ENCODE assay signal across 1 cellular context in genomic region chr12:22624908-22625646, GRCh38.
TF ChIP-seq lines count a peak whose summit lies in the region.

TSS of gene ETNK1 (plus strand) at chr12:22625171. CDS start at chr12:22625431, 260 bp downstream.

TF ChIP-seq in HepG2, 621 proteins besides CTCF, POLR2A, EP300 and RAD21 (continued from another document and continues in another):
- peak; percentile 80; the same call in 1 of the 2 replicates for TF ChIP-seq ZBTB10 (CRISPR knock-in tag; IDR thresholded peaks at IDR 0.05; ENCODE audit: borderline replicate concordance)
- peak; percentile 20; the same call in 1 of the 2 replicates for TF ChIP-seq ZNF557 (CRISPR knock-in tag; IDR thresholded peaks at IDR 0.05)
- no peak; the same call in 1 of the 2 replicates for TF ChIP-seq ZSCAN29 (CRISPR knock-in tag; conservative IDR thresholded peaks at IDR 0.05)
- no peak; the same call in 1 of the 2 replicates for TF ChIP-seq ZNF124 (CRISPR knock-in tag; IDR thresholded peaks at IDR 0.05)
- TF ChIP-seq ZFP82 (CRISPR knock-in tag; IDR thresholded peaks at IDR 0.05; ENCODE audit: borderline replicate concordance), result peak; percentile 98; the same call in 1 of the 2 replicates
- TF ChIP-seq TP53 (CRISPR knock-in tag; conservative IDR thresholded peaks at IDR 0.05), result peak; percentile 73; the same call in 1 of the 2 replicates
- peak; percentile 55; the same call in 1 of the 2 replicates for TF ChIP-seq ARHGAP35 (CRISPR knock-in tag; IDR thresholded peaks at IDR 0.05; ENCODE audit: borderline replicate concordance)
- TF ChIP-seq ZNF576 (CRISPR knock-in tag; IDR thresholded peaks at IDR 0.05), result peak; percentile 66; the same call in 1 of the 2 replicates
- TF ChIP-seq MEF2D (CRISPR knock-in tag; IDR thresholded peaks at IDR 0.05), result no peak
- no peak for TF ChIP-seq RBM22 (optimal IDR thresholded peaks at IDR 0.05; ENCODE audit: low read length)
- TF ChIP-seq ZKSCAN5 (CRISPR knock-in tag; IDR thresholded peaks at IDR 0.05), result no peak
- TF ChIP-seq ZNF782 (CRISPR knock-in tag; IDR thresholded peaks at IDR 0.05; ENCODE audit: borderline replicate concordance), result 0 out of 2 replicates have a peak, but pooled peaks have one; percentile 57
- peak; percentile 84 for TF ChIP-seq HES4 (CRISPR knock-in tag; IDR thresholded peaks at IDR 0.05; ENCODE audit: borderline replicate concordance)
- TF ChIP-seq ZNF441 (CRISPR knock-in tag; IDR thresholded peaks at IDR 0.05; ENCODE audit: borderline replicate concordance), result peak; percentile 74; the same call in 1 of the 2 replicates
- TF ChIP-seq ZKSCAN1 (IDR thresholded peaks at IDR 0.05; ENCODE audit: low read length), result no peak
- TF ChIP-seq NR0B2 (CRISPR knock-in tag; IDR thresholded peaks at IDR 0.05), result peak; percentile 75; the same call in 1 of the 2 replicates
- no peak for TF ChIP-seq SMAD9 (CRISPR knock-in tag; IDR thresholded peaks at IDR 0.05)
- no peak for TF ChIP-seq FOXJ3 (CRISPR knock-in tag; IDR thresholded peaks at IDR 0.05; ENCODE audit: borderline replicate concordance)
- no peak for TF ChIP-seq REXO4 (CRISPR knock-in tag; IDR thresholded peaks at IDR 0.05; ENCODE audit: borderline replicate concordance)
- TF ChIP-seq ZBTB46 (CRISPR knock-in tag; IDR thresholded peaks at IDR 0.05; ENCODE audit: borderline replicate concordance), result no peak
- peak; percentile 80 for TF ChIP-seq ZNF543 (CRISPR knock-in tag; IDR thresholded peaks at IDR 0.05)
- peak; percentile 95 for TF ChIP-seq KMT2B (CRISPR knock-in tag; IDR thresholded peaks at IDR 0.05)
- TF ChIP-seq ZNF589 (CRISPR knock-in tag; conservative IDR thresholded peaks at IDR 0.05), result 0 out of 2 replicates have a peak, but pooled peaks have one; percentile 26
- TF ChIP-seq ISL2 (CRISPR knock-in tag; IDR thresholded peaks at IDR 0.05), result peak; percentile 32; the same call in 1 of the 2 replicates
- TF ChIP-seq ZBTB42 (CRISPR knock-in tag; IDR thresholded peaks at IDR 0.05), result no peak
- TF ChIP-seq ZNF205 (CRISPR knock-in tag; IDR thresholded peaks at IDR 0.05), result peak; percentile 11; the same call in 1 of the 2 replicates
- TF ChIP-seq MATR3 (CRISPR knock-in tag; IDR thresholded peaks at IDR 0.05), result no peak
- no peak for TF ChIP-seq ZNF10 (CRISPR knock-in tag; IDR thresholded peaks at IDR 0.05; ENCODE audit: borderline replicate concordance, low read depth)
- no peak for TF ChIP-seq PRDM4 (CRISPR knock-in tag; IDR thresholded peaks at IDR 0.05; ENCODE audit: borderline replicate concordance)
- TF ChIP-seq HMG20A (CRISPR knock-in tag; IDR thresholded peaks at IDR 0.05; ENCODE audit: borderline replicate concordance), result no peak
- TF ChIP-seq ZNF331 (CRISPR knock-in tag; IDR thresholded peaks at IDR 0.05), result 0 out of 2 replicates have a peak, but pooled peaks have one; percentile 21
- peak; percentile 83 for TF ChIP-seq GABPB1 (CRISPR knock-in tag; IDR thresholded peaks at IDR 0.05)
- TF ChIP-seq FOXM1 (CRISPR knock-in tag; IDR thresholded peaks at IDR 0.05), result 0 out of 2 replicates have a peak, but pooled peaks have one; percentile 54
- peak; percentile 9; the same call in 1 of the 2 replicates for TF ChIP-seq ZNF234 (CRISPR knock-in tag; conservative IDR thresholded peaks at IDR 0.05)
- no peak for TF ChIP-seq SIX1 (CRISPR knock-in tag; IDR thresholded peaks at IDR 0.05; ENCODE audit: borderline replicate concordance)
- no peak for TF ChIP-seq NPAS2 (CRISPR knock-in tag; IDR thresholded peaks at IDR 0.05; ENCODE audit: borderline replicate concordance)
- TF ChIP-seq FOXO1 (CRISPR knock-in tag; IDR thresholded peaks at IDR 0.05), result peak; percentile 66; the same call in 1 of the 2 replicates
- TF ChIP-seq ZNF766 (CRISPR knock-in tag; IDR thresholded peaks at IDR 0.05; ENCODE audit: borderline replicate concordance), result peak; percentile 92; the same call in 1 of the 2 replicates
- 0 out of 2 replicates have a peak, but pooled peaks have one; percentile 48 for TF ChIP-seq ZNF33A (CRISPR knock-in tag; IDR thresholded peaks at IDR 0.05; ENCODE audit: borderline replicate concordance)
- peak; percentile 21 for TF ChIP-seq XRCC5 (optimal IDR thresholded peaks at IDR 0.05; ENCODE audit: low read length)
- TF ChIP-seq SSRP1 (CRISPR knock-in tag; IDR thresholded peaks at IDR 0.05), result no peak
- no peak for TF ChIP-seq ZBTB3 (CRISPR knock-in tag; IDR thresholded peaks at IDR 0.05; ENCODE audit: borderline replicate concordance, low read depth)
- no peak for TF ChIP-seq SRSF1 (optimal IDR thresholded peaks at IDR 0.05; ENCODE audit: low read depth, low read length)
- TF ChIP-seq FOXK1 (CRISPR knock-in tag; IDR thresholded peaks at IDR 0.05; ENCODE audit: borderline replicate concordance, low read depth), result peak; percentile 65
- no peak for TF ChIP-seq ZNF850 (CRISPR knock-in tag; conservative IDR thresholded peaks at IDR 0.05)
- TF ChIP-seq MAFG (CRISPR knock-in tag; IDR thresholded peaks at IDR 0.05), result no peak
- 0 out of 2 replicates have a peak, but pooled peaks have one; percentile 14 for TF ChIP-seq ZMYM3 (CRISPR knock-in tag; IDR thresholded peaks at IDR 0.05)
- peak; percentile 37; the same call in 1 of the 2 replicates for TF ChIP-seq MNT (IDR thresholded peaks at IDR 0.05)
- peak; percentile 90 for TF ChIP-seq ZNF772 (CRISPR knock-in tag; IDR thresholded peaks at IDR 0.05)
- peak; percentile 36; the same call in 1 of the 2 replicates for TF ChIP-seq ATF2 (CRISPR knock-in tag; IDR thresholded peaks at IDR 0.05)
- TF ChIP-seq KDM4B (CRISPR knock-in tag; IDR thresholded peaks at IDR 0.05), result peak; percentile 64; the same call in 1 of the 2 replicates
- TF ChIP-seq MLXIP (CRISPR knock-in tag; IDR thresholded peaks at IDR 0.05; ENCODE audit: borderline replicate concordance), result 0 out of 2 replicates have a peak, but pooled peaks have one; percentile 64
- no peak for TF ChIP-seq NCOA1 (CRISPR knock-in tag; IDR thresholded peaks at IDR 0.05)
- TF ChIP-seq HNRNPL (IDR thresholded peaks at IDR 0.05; ENCODE audit: low read depth, low read length), result no peak
- peak; percentile 49; the same call in 1 of the 2 replicates for TF ChIP-seq ZNF350 (CRISPR knock-in tag; IDR thresholded peaks at IDR 0.05; ENCODE audit: borderline replicate concordance, low read depth)
